ENCODE assay signal across 2 cellular contexts in genomic region chr7:90120205-90120604, GRCh38. TPM values are rescaled to one million over a fixed set of nuclear protein-coding genes. Genes with fewer than 3 reads are reported as not detected.
"Had no signal": no experiment of that assay in that cellular context is flagged by ENCODE, and none has a peak within 500 bp of the region (broad histone marks: within the 10 kb centered on the region; RNA-seq: fewer than 3 reads in every experiment).

No MANE protein-coding gene starts in this region.

RNA-seq across cellular contexts. Expression of gene STEAP1, which starts 34.1 kb away (rescaled TPM):
- total RNA-seq: osteocyte; T-helper 2 cell treated with Interferon-gamma antibody and Interleukin-4, amounts not matched to agents 100 ng/mL and 5 ng/mL, for 36 hours had no signal
